ENCODE assay signal across 21 cellular contexts in the genomic region with DNA sequence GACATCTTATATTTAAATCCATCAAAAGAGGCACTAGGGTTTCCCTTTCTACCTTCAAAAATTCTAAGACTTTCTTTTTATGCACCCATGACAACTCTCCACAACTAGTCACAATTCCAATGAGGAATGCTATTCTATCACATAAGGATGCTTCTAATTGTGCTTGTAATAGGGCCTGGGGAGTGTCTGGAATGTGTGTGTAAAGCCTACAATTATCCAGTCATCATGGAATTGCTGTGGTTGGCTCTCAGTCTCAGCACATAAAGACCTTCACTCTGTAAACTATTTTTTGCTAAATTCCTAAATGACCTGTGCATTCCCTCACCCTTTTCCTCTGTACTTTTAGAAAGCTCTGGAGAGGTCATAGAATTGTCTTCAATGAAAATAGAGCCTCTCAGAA.
"Had no signal": no experiment of that assay in that cellular context is flagged by ENCODE, and none has a peak within 500 bp of the region (broad histone marks: within the 10 kb centered on the region; RNA-seq: fewer than 3 reads in every experiment).

No MANE protein-coding gene starts in this region.

- H3K27me3 ChIP-seq: adrenal gland, brain microvascular endothelial cell, gastroesophageal sphincter, hepatocyte, suprapubic skin, tibial nerve had no signal

- H3K27ac ChIP-seq: adrenal gland, brain microvascular endothelial cell, gastroesophageal sphincter, hepatocyte, suprapubic skin, tibial nerve, WERI-Rb-1 had no signal

- DNase-seq: activated CD4-positive, alpha-beta T cell treated with anti-CD3 and anti-CD28 coated beads for 48 hours; activated CD4-positive, alpha-beta T cell treated with anti-CD3 and anti-CD28 coated beads, Interleukin-2, amount 50 U/mL, for 48 hours; activated CD8-positive, alpha-beta memory T cell treated with anti-CD3 and anti-CD28 coated beads for 24 hours; activated effector memory CD4-positive, alpha-beta T cell treated with Interleukin-2 at 50 U/mL for 16 hours; activated naive CD4-positive, alpha-beta T cell treated with anti-CD3 and anti-CD28 coated beads for 36 hours; activated naive CD8-positive, alpha-beta T cell treated with anti-CD3 and anti-CD28 coated beads for 36 hours; adrenal gland; aorta; brain microvascular endothelial cell; cortex of kidney; effector memory CD8-positive, alpha-beta T cell; kidney; natural killer cell; stimulated activated naive CD4-positive, alpha-beta T cell; WERI-Rb-1 had no signal

- H3K4me1 ChIP-seq: adrenal gland, gastroesophageal sphincter, suprapubic skin had no signal

- ATAC-seq: activated CD4-positive, CD25-positive, alpha-beta regulatory T cell treated with anti-CD3 and anti-CD28 coated beads, Interleukin-2, amount 50 U/mL, for 24 hours; effector memory CD8-positive, alpha-beta T cell; gastroesophageal sphincter; natural killer cell; sciatic nerve had no signal

- H3K36me3 ChIP-seq: adrenal gland, brain microvascular endothelial cell, gastroesophageal sphincter, suprapubic skin, tibial nerve, WERI-Rb-1 had no signal

- H3K9me3 ChIP-seq: suprapubic skin had no signal

- H3K4me2 ChIP-seq: hepatocyte had no signal

- H3K4me3 ChIP-seq: adrenal gland, gastroesophageal sphincter, hepatocyte, suprapubic skin, tibial nerve had no signal
